Comparison of ENCODE assay signal across 10 cellular contexts in genomic region chr11:110077318-110077717, GRCh38. TPM values are rescaled to one million over a fixed set of nuclear protein-coding genes. Genes with fewer than 3 reads are reported as not detected.
DNase-seq lines count a peak whose midpoint lies in the region; ATAC-seq and TF ChIP-seq lines count a peak whose summit lies in the region.
"Had no signal": no experiment of that assay in that cellular context is flagged by ENCODE, and none has a peak within 500 bp of the region (broad histone marks: within the 10 kb centered on the region; RNA-seq: fewer than 3 reads in every experiment).

No MANE protein-coding gene starts in this region.

- no peak overlapping the region for H3K56ac ChIP-seq in mesendoderm (ENCODE audit: low read length)

- H2BK120ac ChIP-seq in mesendoderm (ENCODE audit: low read depth, low read length) = no peak overlapping the region

- H3K4me1 ChIP-seq in RWPE2 (ENCODE audit: insufficient read depth, poor library complexity, severe bottlenecking) = peaks cover 46% of the 10 kb centered on the region
- peaks cover 0 to 18% (median 2%) of the 10 kb centered on the region in 4 donors for H3K4me1 ChIP-seq in tibial nerve
- peaks cover 7% of the 10 kb centered on the region for H3K4me1 ChIP-seq in mesendoderm (ENCODE audit: control insufficient read depth, low read depth, low read length)

- H3K27me3 Mint-ChIP-seq in activated T-cell treated with anti-CD3 and anti-CD28 coated beads, Interleukin-2, amount 50 U/mL, for 72 hours (ENCODE audit: low read depth) = peaks cover 42% of the 10 kb centered on the region

- H3K18ac ChIP-seq in mesendoderm (ENCODE audit: low read length) = no peak overlapping the region

- H3K79me2 ChIP-seq in mesendoderm (ENCODE audit: control insufficient read depth, insufficient read depth, low read length) = no peaks in the 10 kb centered on the region

- H3K9me3 ChIP-seq in RWPE2 (ENCODE audit: severe bottlenecking) (no peaks in the 10 kb centered on the region), tibial nerve (peaks cover 0 to 7% (median 0%) of the 10 kb centered on the region in 4 donors)

- H3K4me2 ChIP-seq in mesendoderm (ENCODE audit: low read length) = no peak overlapping the region

- H4K8ac ChIP-seq in mesendoderm (ENCODE audit: low read depth, low read length) = no peak overlapping the region

- H2BK15ac ChIP-seq in mesendoderm (replicated peaks; ENCODE audit: low read depth) = no peak overlapping the region

- no peaks in the 10 kb centered on the region for H3K36me3 Mint-ChIP-seq in activated T-cell treated with anti-CD3 and anti-CD28 coated beads, Interleukin-2, amount 50 U/mL, for 72 hours (ENCODE audit: insufficient read depth in 2 of 2)

- peak overlapping the region; percentile 55 to 64 for H3K4me3 Mint-ChIP-seq in activated T-cell treated with anti-CD3 and anti-CD28 coated beads, Interleukin-2, amount 50 U/mL, for 72 hours
- H3K4me3 Mint-ChIP-seq: endodermal cell had no signal

- H3K27me3 ChIP-seq in RWPE2 (ENCODE audit: insufficient read depth, poor library complexity, severe bottlenecking) = no peaks in the 10 kb centered on the region
- H3K27me3 ChIP-seq in tibial nerve = no peaks in the 10 kb centered on the region
- H3K27me3 ChIP-seq in mesendoderm (ENCODE audit: insufficient read depth, low read length, poor library complexity) = peaks cover 2% of the 10 kb centered on the region
- H3K27me3 ChIP-seq: sigmoid colon had no signal

- H2BK5ac ChIP-seq in mesendoderm (ENCODE audit: low read length) = no peak overlapping the region

- no peak overlapping the region for H2AK5ac ChIP-seq in mesendoderm (ENCODE audit: low read length)

- TF ChIP-seq CTCF in RWPE2 (IDR thresholded peaks at IDR 0.05; ENCODE audit: poor library complexity, severe bottlenecking) (no peak), tibial nerve (IDR thresholded peaks at IDR 0.05) (no peak)

- no peak for TF ChIP-seq POLR2A in tibial nerve (IDR thresholded peaks at IDR 0.05)

- peak; percentile 40 to 45 for ATAC-seq in activated T-cell treated with anti-CD3 and anti-CD28 coated beads, Interleukin-2, amount 50 U/mL, for 72 hours (replicated peaks in 1 of 2)
- ATAC-seq in HG02763 (IDR thresholded peaks at IDR 0.05; ENCODE audit: unreplicated experiment) (peak; percentile 19), RWPE2 (ENCODE audit: low read depth) (no peak)

- H3K27ac ChIP-seq in RWPE2 (ENCODE audit: poor library complexity, severe bottlenecking) (peak overlapping the region; percentile 71), tibial nerve (peak overlapping the region in 3 of 4 donors; percentile 28 to 49 (median 37)), mesendoderm (ENCODE audit: low read depth, low read length) (no peak overlapping the region)
- H3K27ac ChIP-seq: sigmoid colon had no signal

- H4K5ac ChIP-seq in mesendoderm (ENCODE audit: low read length) = no peak overlapping the region

- no peak overlapping the region for H3K23ac ChIP-seq in mesendoderm (ENCODE audit: low read length)

- H3K9me3 Mint-ChIP-seq in activated T-cell treated with anti-CD3 and anti-CD28 coated beads, Interleukin-2, amount 50 U/mL, for 72 hours = peaks cover 0 to 6% of the 10 kb centered on the region in 2 donors

- no peak overlapping the region for H3K9ac ChIP-seq in mesendoderm (ENCODE audit: low read length)

- DNase-seq in activated T-cell treated with anti-CD3 and anti-CD28 coated beads, Interleukin-2, amount 50 U/mL, for 72 hours = no peak
- DNase-seq in activated T-cell treated with anti-CD3 and anti-CD28 coated beads, Interleukin-2, amount 50 U/mL, for 1 hour = no peak
- DNase-seq in RWPE2 (ENCODE audit: low spot score) (no peak), tibial nerve (ENCODE audit: low spot score in 2 of 2) (no peak), NCI-H1694 (lab: John Stamatoyannopoulos, UW) (no peak), mesendoderm (no peak)
- DNase-seq in stimulated activated CD4-positive, alpha-beta T cell treated with anti-CD3 and anti-CD28 coated beads, Interleukin-2, amount 100 ng/mL, for 24 hours = no peak
- DNase-seq: endodermal cell, sigmoid colon had no signal

- H3K27ac Mint-ChIP-seq in activated T-cell treated with anti-CD3 and anti-CD28 coated beads, Interleukin-2, amount 50 U/mL, for 72 hours = peak overlapping the region; percentile 38
- H3K27ac Mint-ChIP-seq: endodermal cell had no signal

- peaks cover 24% of the 10 kb centered on the region for H3K4me1 Mint-ChIP-seq in activated T-cell treated with anti-CD3 and anti-CD28 coated beads, Interleukin-2, amount 50 U/mL, for 72 hours (ENCODE audit: low read depth)

- H3K36me3 ChIP-seq in RWPE2 (ENCODE audit: low read depth) = no peaks in the 10 kb centered on the region
- no peaks in the 10 kb centered on the region for H3K36me3 ChIP-seq in tibial nerve
- no peaks in the 10 kb centered on the region for H3K36me3 ChIP-seq in mesendoderm (ENCODE audit: control insufficient read depth, insufficient read depth, low read length)
- H3K36me3 ChIP-seq: sigmoid colon had no signal

- TF ChIP-seq EP300 in tibial nerve (IDR thresholded peaks at IDR 0.05) = no peak

- WGBS in tibial nerve, 2 donors = 78 to 89% methylated on average over 1 of the region's 1 CpG
- WGBS in mesendoderm (ENCODE audit: extremely low coverage, insufficient coverage, low lambda C conversion rate) = no CpG with 5 or more reads among the region's 1 CpG

- no peaks in the 10 kb centered on the region for H3K79me1 ChIP-seq in mesendoderm (ENCODE audit: low read length)

- H3K4ac ChIP-seq in mesendoderm (ENCODE audit: low read depth, low read length) = no peak overlapping the region

- no peak overlapping the region for H3K4me3 ChIP-seq in RWPE2 (ENCODE audit: severe bottlenecking)
- no peak overlapping the region for H3K4me3 ChIP-seq in tibial nerve
- H3K4me3 ChIP-seq in mesendoderm (ENCODE audit: low read length) = no peak overlapping the region
- H3K4me3 ChIP-seq: sigmoid colon had no signal

RNA-seq across cellular contexts. Expression of gene ZC3H12C, which starts 15.9 kb away (rescaled TPM):
- 1 to 10 TPM; 2.5 to 6.6 TPM for total RNA-seq in activated T-cell treated with anti-CD3 and anti-CD28 coated beads, Interleukin-2, amount 50 U/mL, for 72 hours
- 10 to 100 TPM; 15.9 to 26.0 (median 19.4) TPM for total RNA-seq in tibial nerve
- polyA plus RNA-seq in mesendoderm (2013, experiment 1 of 2) = 0.84 TPM
- polyA plus RNA-seq in mesendoderm (2013, experiment 2 of 2) = 0.83 TPM
